In genomic region chr11:95045791-95046190, GRCh38 we compare ENCODE assay signal across 11 cellular contexts. TPM values are rescaled to one million over a fixed set of nuclear protein-coding genes. Genes with fewer than 3 reads are reported as not detected.
"Had no signal": no experiment of that assay in that cellular context is flagged by ENCODE, and none has a peak within 500 bp of the region (broad histone marks: within the 10 kb centered on the region; RNA-seq: fewer than 3 reads in every experiment).

No MANE protein-coding gene starts in this region.

- H3K9me3 ChIP-seq: HAP-1 had no signal

- H3K4me3 ChIP-seq: GM23248, HAP-1, K562 had no signal

- H3K4me1 ChIP-seq: HAP-1 had no signal

- DNase-seq: GM23248, GOT3, H7, HFFc6, IMR-90, KG1 had no signal

- H3K36me3 ChIP-seq: HAP-1 had no signal

- ATAC-seq: HCT116, K562 had no signal

- H3K27ac ChIP-seq: GM23248 had no signal

RNA-seq across cellular contexts. Expression of gene KDM4F, which starts 3.4 kb away (rescaled TPM):
- total RNA-seq: GM23248, H4, H7, HFFc6, HT-29, IMR-90, K562 had no signal

RNA-seq across cellular contexts. Expression of gene KDM4E, which starts 20.7 kb away (rescaled TPM):
- total RNA-seq: GM23248, H4, H7, HFFc6, HT-29, IMR-90, K562 had no signal
